Comparison of ENCODE assay signal across 8 cellular contexts in genomic region chr7:23105644-23106490, GRCh38. TPM values are rescaled to one million over a fixed set of nuclear protein-coding genes. Genes with fewer than 3 reads are reported as not detected.
DNase-seq lines count a peak whose midpoint lies in the region; ATAC-seq and TF ChIP-seq lines count a peak whose summit lies in the region.

TSS of gene KLHL7 (plus strand) at chr7:23105785. CDS start at chr7:23106027, 242 bp downstream.

- peak within 1 kb of the TSS; percentile 98 to 100 for H3K4me3 Mint-ChIP-seq in effector memory CD8-positive, alpha-beta T cell

- peaks cover 28 to 49% of the 10 kb centered on the region in 2 donors for H3K4me1 Mint-ChIP-seq in effector memory CD8-positive, alpha-beta T cell (ENCODE audit: low read depth in 2 of 2)

- H3K36me3 Mint-ChIP-seq in effector memory CD8-positive, alpha-beta T cell (ENCODE audit: insufficient read depth), result peaks cover 11% of the 10 kb centered on the region

- H3K27ac Mint-ChIP-seq in effector memory CD8-positive, alpha-beta T cell, result peak within 1 kb of the TSS; percentile 97 to 99

- H3K27me3 Mint-ChIP-seq in effector memory CD8-positive, alpha-beta T cell, result no peaks in the 10 kb centered on the region

- ATAC-seq in effector memory CD8-positive, alpha-beta T cell (replicated peaks), result peak; percentile 92

- H3K9me3 Mint-ChIP-seq in effector memory CD8-positive, alpha-beta T cell, result no peaks in the 10 kb centered on the region

- DNase-seq in COLO668 (lab: John Stamatoyannopoulos, UW; ENCODE audit: unreplicated experiment), result peak; percentile 99
- DNase-seq in GM20000 (ENCODE audit: low spot score), result peak; percentile 93
- DNase-seq in HT-29 (ENCODE audit: low spot score), result peak; percentile 98
- peak; percentile 79 to 86 for DNase-seq in NOMO-1 (lab: John Stamatoyannopoulos, UW; ENCODE audit: unreplicated experiment in 2 of 2)
- DNase-seq in activated CD8-positive, alpha-beta memory T cell treated with anti-CD3 and anti-CD28 coated beads for 4 hours (ENCODE audit: low read depth in 2 of 2), result peak; percentile 92 to 95
- DNase-seq in effector memory CD8-positive, alpha-beta T cell, result peak; percentile 95 to 96 (median 96)
- DNase-seq in medulla oblongata (ENCODE audit: extremely low spot score), result peak; percentile 97
- peak; percentile 92 for DNase-seq in stimulated activated CD8-positive, alpha-beta memory T cell treated with anti-CD3 and anti-CD28 coated beads, Interleukin-12 subunit alpha, Interleukin-12 subunit beta, amount 100 ng/mL, for 24 hours (ENCODE audit: extremely low read depth)

- TF ChIP-seq CTCF in GM20000 (IDR thresholded peaks at IDR 0.05; ENCODE audit: extremely low read depth, missing control alignments), result no peak

RNA-seq across cellular contexts. Expression of gene KLHL7, which starts in this region (rescaled TPM):
- 13.0 and 29.9 TPM in 2 replicates for total RNA-seq in HT-29 (2014; rRNA removed; shearing (Covaris generic))

Comparison
In these comparisons a context has a peak if more than half of its experiments do, and no peak if none do; other contexts are left out.
1. Peak in every context shown above with its lines: DNase-seq and ATAC-seq.